ENCODE assay signal across 8 cellular contexts in genomic region chr10:24953350-24954074, GRCh38. TPM values are rescaled to one million over a fixed set of nuclear protein-coding genes. Genes with fewer than 3 reads are reported as not detected.
A peak's percentile ranks its signal among the peaks of the same experiment; 100 is the strongest.
DNase-seq lines count a peak whose midpoint lies in the region; ATAC-seq and TF ChIP-seq lines count a peak whose summit lies in the region.

No MANE protein-coding gene starts in this region.

- H3K36me3 ChIP-seq in mesendoderm (ENCODE audit: control insufficient read depth, insufficient read depth, low read length) (no peaks in the 10 kb centered on the region), uterus (no peaks in the 10 kb centered on the region)

- intact Hi-C loops in activated naive CD4-positive, alpha-beta T cell treated with anti-CD3 and anti-CD28 coated beads for 36 hours (cut with micrococcal nuclease): no loop called here
- intact Hi-C loops in uterus (cut with DNase I; ENCODE audit: low total_unique reads): loop anchor here (10.0 kb wide), 1 partner anchor 229 kb away; the partner anchor contains the start of gene ARHGAP21

- no peak overlapping the region for H2BK120ac ChIP-seq in mesendoderm (ENCODE audit: low read depth, low read length)

- H3K18ac ChIP-seq in mesendoderm (ENCODE audit: low read length): peak overlapping the region; percentile 98

- peak overlapping the region; percentile 5 for H4K5ac ChIP-seq in mesendoderm (ENCODE audit: low read length)

- H3K4me1 ChIP-seq in mesendoderm (ENCODE audit: control insufficient read depth, low read depth, low read length) (peaks cover 20% of the 10 kb centered on the region), uterus (no peaks in the 10 kb centered on the region)

- no peak for DNase-seq in activated naive CD4-positive, alpha-beta T cell treated with anti-CD3 and anti-CD28 coated beads for 36 hours
- no peak for DNase-seq in activated naive CD4-positive, alpha-beta T cell treated with anti-CD3 and anti-CD28 coated beads, Interleukin-2, amount 50 U/mL, for 72 hours (ENCODE audit: low spot score in 2 of 2)
- peak; percentile 16 for DNase-seq in cerebellum (ENCODE audit: low spot score)
- DNase-seq in mesendoderm: no peak
- DNase-seq in uterus: no peak
- DNase-seq in ureter (ENCODE audit: low spot score): no peak
- no peak for DNase-seq in activated CD4-positive, CD25-positive, alpha-beta regulatory T cell treated with anti-CD3 and anti-CD28 coated beads, Interleukin-2, amount 50 U/mL, for 72 hours
- no peak for DNase-seq in SIG-M5 (lab: John Stamatoyannopoulos, UW)

- H3K9me3 ChIP-seq in uterus: no peaks in the 10 kb centered on the region

- peak overlapping the region; percentile 87 for H3K9ac ChIP-seq in mesendoderm (ENCODE audit: low read length)

- peak overlapping the region; percentile 72 for H3K4me3 Mint-ChIP-seq in activated naive CD4-positive, alpha-beta T cell treated with anti-CD3 and anti-CD28 coated beads for 36 hours

- CTCF ChIA-PET in activated naive CD4-positive, alpha-beta T cell treated with anti-CD3 and anti-CD28 coated beads for 36 hours (lab: Charles Lee): interaction anchor here (0.6 to 1.3 kb wide), 2 partner anchors 24 to 335 kb away, joined by 3 to 5 read pairs; no protein-coding TSS in a partner anchor

- H3K56ac ChIP-seq in mesendoderm (ENCODE audit: low read length): peak overlapping the region; percentile 95

- H3K27me3 Mint-ChIP-seq in activated naive CD4-positive, alpha-beta T cell treated with anti-CD3 and anti-CD28 coated beads for 36 hours (ENCODE audit: low read depth): no peaks in the 10 kb centered on the region

- H4K8ac ChIP-seq in mesendoderm (ENCODE audit: low read depth, low read length): peak overlapping the region; percentile 89

- no peak for TF ChIP-seq CTCF in uterus (IDR thresholded peaks at IDR 0.05)

- H3K27ac ChIP-seq in mesendoderm (ENCODE audit: low read depth, low read length): peak overlapping the region; percentile 97
- peak overlapping the region; percentile 92 to 95 for H3K27ac ChIP-seq in uterus

- no peak overlapping the region for H2BK15ac ChIP-seq in mesendoderm (replicated peaks; ENCODE audit: low read depth)

- peaks cover 13% of the 10 kb centered on the region for H3K4me1 Mint-ChIP-seq in activated naive CD4-positive, alpha-beta T cell treated with anti-CD3 and anti-CD28 coated beads for 36 hours (ENCODE audit: low read depth)

- H2BK5ac ChIP-seq in mesendoderm (ENCODE audit: low read length): peak overlapping the region; percentile 69

- no peaks in the 10 kb centered on the region for H3K79me1 ChIP-seq in mesendoderm (ENCODE audit: low read length)

- no peaks in the 10 kb centered on the region for H3K9me3 Mint-ChIP-seq in activated naive CD4-positive, alpha-beta T cell treated with anti-CD3 and anti-CD28 coated beads for 36 hours
- peaks cover 0 to 4% of the 10 kb centered on the region in 2 donors for H3K9me3 Mint-ChIP-seq in activated naive CD4-positive, alpha-beta T cell treated with anti-CD3 and anti-CD28 coated beads, Interleukin-2, amount 50 U/mL, for 72 hours

- H3K27me3 ChIP-seq in mesendoderm (ENCODE audit: insufficient read depth, low read length, poor library complexity) (no peaks in the 10 kb centered on the region), uterus (no peaks in the 10 kb centered on the region)

- no peaks in the 10 kb centered on the region for H3K36me3 Mint-ChIP-seq in activated naive CD4-positive, alpha-beta T cell treated with anti-CD3 and anti-CD28 coated beads for 36 hours (ENCODE audit: low read depth)
- no peaks in the 10 kb centered on the region for H3K36me3 Mint-ChIP-seq in activated naive CD4-positive, alpha-beta T cell treated with anti-CD3 and anti-CD28 coated beads, Interleukin-2, amount 50 U/mL, for 72 hours

- H3K4me2 ChIP-seq in mesendoderm (ENCODE audit: low read length): peak overlapping the region; percentile 59

- H2AK5ac ChIP-seq in mesendoderm (ENCODE audit: low read length): no peak overlapping the region

- WGBS in mesendoderm (ENCODE audit: extremely low coverage, insufficient coverage, low lambda C conversion rate): no CpG with 5 or more reads among the region's 17 CpGs

- H3K4me3 ChIP-seq in mesendoderm (ENCODE audit: low read length) (peak overlapping the region; percentile 8), uterus (peak overlapping the region; percentile 52 to 66)

- no peaks in the 10 kb centered on the region for H3K79me2 ChIP-seq in mesendoderm (ENCODE audit: control insufficient read depth, insufficient read depth, low read length)

- no peak overlapping the region for H3K23ac ChIP-seq in mesendoderm (ENCODE audit: low read length)

- ATAC-seq in activated naive CD4-positive, alpha-beta T cell treated with anti-CD3 and anti-CD28 coated beads, Interleukin-2, amount 50 U/mL, for 72 hours: no peak

- no peak overlapping the region for H3K4ac ChIP-seq in mesendoderm (ENCODE audit: low read depth, low read length)

- no peak overlapping the region for H3K27ac Mint-ChIP-seq in activated naive CD4-positive, alpha-beta T cell treated with anti-CD3 and anti-CD28 coated beads for 36 hours
- H3K27ac Mint-ChIP-seq in activated naive CD4-positive, alpha-beta T cell treated with anti-CD3 and anti-CD28 coated beads, Interleukin-2, amount 50 U/mL, for 72 hours: peak overlapping the region in 1 of 2 donors; percentile 27

- no peak for TF ChIP-seq POLR2A in uterus (IDR thresholded peaks at IDR 0.05)

RNA-seq across cellular contexts. Expression of gene PRTFDC1, which starts 1.1 kb away (rescaled TPM):
- 1 to 10 TPM in 1 of 2 experiments, under 1 TPM in 1; 0.99 to 1.1 TPM for total RNA-seq in activated naive CD4-positive, alpha-beta T cell treated with anti-CD3 and anti-CD28 coated beads for 36 hours
- 1 to 10 TPM in 1 of 2 donors, under 1 TPM in 1; 0.70 to 1.1 TPM for total RNA-seq in activated naive CD4-positive, alpha-beta T cell treated with anti-CD3 and anti-CD28 coated beads, Interleukin-2, amount 50 U/mL, for 72 hours
- total RNA-seq in cerebellum (24.3 TPM), uterus (10 to 100 TPM in 2 of 4 donors, 1 to 10 TPM in 2; 1.3 to 38.7 (median 20.3) TPM), ureter (8.5 TPM)
- 12.9 TPM for polyA plus RNA-seq in mesendoderm (2013, experiment 1 of 2)
- 13.8 TPM for polyA plus RNA-seq in mesendoderm (2013, experiment 2 of 2)
